24 cellular contexts compared by ENCODE assay signal in the genomic region with DNA sequence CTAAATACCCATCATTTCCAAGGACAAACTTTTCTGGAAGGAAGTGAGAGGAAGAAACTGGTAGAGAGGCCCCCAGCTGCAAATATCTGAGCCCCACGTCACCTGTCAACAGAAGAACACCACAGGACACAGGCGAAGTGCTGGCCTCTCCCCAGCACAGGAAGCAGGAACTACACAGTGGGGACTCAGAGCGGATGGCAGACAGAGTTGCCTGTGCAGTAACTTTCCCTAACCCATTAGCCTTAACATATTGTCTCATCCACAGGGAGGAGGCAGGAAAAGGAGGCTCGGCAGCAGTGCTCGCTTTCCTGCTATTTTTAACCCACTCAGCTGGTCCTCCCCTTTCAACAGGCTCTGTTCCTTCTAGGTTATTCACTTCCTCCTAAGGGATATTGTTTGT.
A peak's percentile ranks its signal among the peaks of the same experiment; 100 is the strongest.
DNase-seq lines count a peak whose midpoint lies in the region; ATAC-seq and FAIRE-seq lines count a peak whose summit lies in the region.
"Had no signal": no experiment of that assay in that cellular context is flagged by ENCODE, and none has a peak within 500 bp of the region (broad histone marks: within the 10 kb centered on the region; RNA-seq: fewer than 3 reads in every experiment).

No MANE protein-coding gene starts in this region.

- no peak overlapping the region for H2BK120ac ChIP-seq in mesendoderm (ENCODE audit: low read depth, low read length)

- H3K4me3 ChIP-seq in mesendoderm (ENCODE audit: low read length): no peak overlapping the region
- no peak overlapping the region for H3K4me3 ChIP-seq in Karpas-422 (ENCODE audit: low read length)
- H3K4me3 ChIP-seq: coronary artery, MG63, psoas muscle, smooth muscle cell had no signal

- no peak overlapping the region for H3K23ac ChIP-seq in mesendoderm (ENCODE audit: low read length)

- no peak overlapping the region for H2AK5ac ChIP-seq in mesendoderm (ENCODE audit: low read length)

- H3K36me3 Mint-ChIP-seq in activated CD4-positive, alpha-beta T cell treated with anti-CD3 and anti-CD28 coated beads for 36 hours (ENCODE audit: low read depth): no peaks in the 10 kb centered on the region
- H3K36me3 Mint-ChIP-seq: activated naive CD8-positive, alpha-beta T cell treated with anti-CD3 and anti-CD28 coated beads, Interleukin-2, amount 10 ng/mL, durations not matched to agents 7 days and 5 days; T-cell had no signal

- no peak overlapping the region for H2BK15ac ChIP-seq in mesendoderm (replicated peaks; ENCODE audit: low read depth)

- H4K20me1 ChIP-seq in Karpas-422 (ENCODE audit: insufficient read depth, low read depth, low read length): no peaks in the 10 kb centered on the region

- H3K18ac ChIP-seq in mesendoderm (ENCODE audit: low read length): no peak overlapping the region

- H3K4me2 ChIP-seq in mesendoderm (ENCODE audit: low read length) (no peak overlapping the region), Karpas-422 (ENCODE audit: low read depth, low read length, poor library complexity, severe bottlenecking) (no peak overlapping the region)
- H3K4me2 ChIP-seq: smooth muscle cell had no signal

- no peak overlapping the region for H3K27ac Mint-ChIP-seq in activated CD4-positive, alpha-beta T cell treated with anti-CD3 and anti-CD28 coated beads for 36 hours
- H3K27ac Mint-ChIP-seq: activated naive CD8-positive, alpha-beta T cell treated with anti-CD3 and anti-CD28 coated beads, Interleukin-2, amount 10 ng/mL, durations not matched to agents 7 days and 5 days; T-cell had no signal

- WGBS in mesendoderm (ENCODE audit: extremely low coverage, insufficient coverage, low lambda C conversion rate): no CpG with 5 or more reads among the region's 5 CpGs

- H3K27ac ChIP-seq in mesendoderm (ENCODE audit: low read depth, low read length) (no peak overlapping the region), Karpas-422 (ENCODE audit: low read length) (no peak overlapping the region)
- H3K27ac ChIP-seq: brain microvascular endothelial cell, coronary artery, psoas muscle, RWPE1 had no signal

- H3K36me3 ChIP-seq in mesendoderm (ENCODE audit: control insufficient read depth, insufficient read depth, low read length): no peaks in the 10 kb centered on the region
- H3K36me3 ChIP-seq in Karpas-422 (ENCODE audit: insufficient read depth, low read length): no peaks in the 10 kb centered on the region
- H3K36me3 ChIP-seq: BE2C, brain microvascular endothelial cell, MG63 had no signal

- FAIRE-seq in GM18507 (lab: Jason Lieb, UNC): peak; percentile 47
- FAIRE-seq: D721Med, G401.6, GM12892 had no signal

- H3K9me3 ChIP-seq in Karpas-422 (ENCODE audit: low read length): no peaks in the 10 kb centered on the region
- H3K9me3 ChIP-seq: BE2C, MG63, psoas muscle had no signal

- no peak overlapping the region for H3K4me3 Mint-ChIP-seq in activated CD4-positive, alpha-beta T cell treated with anti-CD3 and anti-CD28 coated beads for 36 hours
- H3K4me3 Mint-ChIP-seq: activated naive CD8-positive, alpha-beta T cell treated with anti-CD3 and anti-CD28 coated beads, Interleukin-2, amount 10 ng/mL, durations not matched to agents 7 days and 5 days; T-cell had no signal

- H3K9ac ChIP-seq in mesendoderm (ENCODE audit: low read length): no peak overlapping the region
- H3K9ac ChIP-seq in Karpas-422 (ENCODE audit: low read length): no peak overlapping the region

- no peaks in the 10 kb centered on the region for H3K79me2 ChIP-seq in mesendoderm (ENCODE audit: control insufficient read depth, insufficient read depth, low read length)
- H3K79me2 ChIP-seq in Karpas-422 (ENCODE audit: low read length): no peaks in the 10 kb centered on the region

- no peaks in the 10 kb centered on the region for H3K27me3 Mint-ChIP-seq in activated CD4-positive, alpha-beta T cell treated with anti-CD3 and anti-CD28 coated beads for 36 hours
- H3K27me3 Mint-ChIP-seq: activated naive CD8-positive, alpha-beta T cell treated with anti-CD3 and anti-CD28 coated beads, Interleukin-2, amount 10 ng/mL, durations not matched to agents 7 days and 5 days; T-cell had no signal

- DNase-seq in GM18507 (ENCODE audit: extremely low spot score, insufficient read length, low read depth) (no peak), NCI-H69 (lab: John Stamatoyannopoulos, UW) (peak; percentile 20), mesendoderm (no peak), Karpas-422 (no peak), GDM1 (lab: John Stamatoyannopoulos, UW) (no peak)
- no peak for DNase-seq in activated CD4-positive, alpha-beta T cell treated with anti-CD3 and anti-CD28 coated beads for 36 hours
- DNase-seq: activated naive CD8-positive, alpha-beta T cell treated with anti-CD3 and anti-CD28 coated beads, Interleukin-2, amount 10 ng/mL, durations not matched to agents 7 days and 5 days; activated T-cell treated with anti-CD3 and anti-CD28 coated beads, Interleukin-2, amount 50 U/mL, for 1 hour; BE2C; brain microvascular endothelial cell; foreskin melanocyte; MG63; NCI-H1694 treated with DMSO at 0.1 percent for 48 hours; NCI-H345; psoas muscle; stimulated activated CD8-positive, alpha-beta memory T cell treated with anti-CD3 and anti-CD28 coated beads, Interleukin-4, amount 100 ng/mL, for 48 hours; T-cell had no signal

- peak overlapping the region; percentile 58 for H3K56ac ChIP-seq in mesendoderm (ENCODE audit: low read length)

- H3K4me1 ChIP-seq in mesendoderm (ENCODE audit: control insufficient read depth, low read depth, low read length) (peaks cover 5% of the 10 kb centered on the region), Karpas-422 (ENCODE audit: low read length) (peaks cover 16% of the 10 kb centered on the region)
- H3K4me1 ChIP-seq: psoas muscle had no signal

- H2BK5ac ChIP-seq in mesendoderm (ENCODE audit: low read length): peak overlapping the region; percentile 9

- POLR2A ChIA-PET in activated CD4-positive, alpha-beta T cell treated with anti-CD3 and anti-CD28 coated beads for 36 hours (lab: Charles Lee): no interaction called here

- H3K27me3 ChIP-seq in mesendoderm (ENCODE audit: insufficient read depth, low read length, poor library complexity) (no peaks in the 10 kb centered on the region), Karpas-422 (ENCODE audit: low read length) (no peaks in the 10 kb centered on the region)
- H3K27me3 ChIP-seq: BE2C, brain microvascular endothelial cell, MG63 had no signal

- no peaks in the 10 kb centered on the region for H3K9me2 ChIP-seq in Karpas-422 (replicated peaks; ENCODE audit: insufficient read depth, low read length)

- H3K4ac ChIP-seq in mesendoderm (ENCODE audit: low read depth, low read length): no peak overlapping the region

- H3K79me1 ChIP-seq in mesendoderm (ENCODE audit: low read length): no peaks in the 10 kb centered on the region

- intact Hi-C loops in activated CD4-positive, alpha-beta T cell treated with anti-CD3 and anti-CD28 coated beads for 36 hours (cut with DNase I, micrococcal nuclease): no loop called here

- H3K4me1 Mint-ChIP-seq in activated CD4-positive, alpha-beta T cell treated with anti-CD3 and anti-CD28 coated beads for 36 hours: peaks cover 19% of the 10 kb centered on the region

- no peak overlapping the region for H4K5ac ChIP-seq in mesendoderm (ENCODE audit: low read length)

- no peak overlapping the region for H2AFZ ChIP-seq in Karpas-422 (ENCODE audit: low read length)

- H4K8ac ChIP-seq in mesendoderm (ENCODE audit: low read depth, low read length): no peak overlapping the region

- CTCF ChIA-PET in activated CD4-positive, alpha-beta T cell treated with anti-CD3 and anti-CD28 coated beads for 36 hours (lab: Charles Lee): interaction anchor here (0.7 kb wide), 1 partner anchor 29 kb away, joined by 4 read pairs; no protein-coding TSS in a partner anchor

- H3K9me3 Mint-ChIP-seq in activated CD4-positive, alpha-beta T cell treated with anti-CD3 and anti-CD28 coated beads for 36 hours (ENCODE audit: low read depth): no peaks in the 10 kb centered on the region
- H3K9me3 Mint-ChIP-seq: activated naive CD8-positive, alpha-beta T cell treated with anti-CD3 and anti-CD28 coated beads, Interleukin-2, amount 10 ng/mL, durations not matched to agents 7 days and 5 days; T-cell had no signal

- peak; percentile 43 for ATAC-seq in GM21619 (IDR thresholded peaks at IDR 0.05; ENCODE audit: unreplicated experiment)
- no peak for ATAC-seq in activated CD4-positive, alpha-beta T cell treated with anti-CD3 and anti-CD28 coated beads for 36 hours
- ATAC-seq: psoas muscle, T-cell had no signal
